ENCODE assay signal across 1 cellular context in genomic region chr21:33324311-33325221, GRCh38.
A peak's percentile ranks its signal among the peaks of the same experiment; 100 is the strongest.
TF ChIP-seq lines count a peak whose summit lies in the region.

Gene IFNAR1 (plus strand): TSS chr21:33324970. CDS start chr21:33325056, 86 bp downstream.

TF ChIP-seq in HEK293, 187 proteins besides CTCF, POLR2A, EP300 and RAD21 (continued from another document and continues in another):
- TF ChIP-seq, protein P1, sequence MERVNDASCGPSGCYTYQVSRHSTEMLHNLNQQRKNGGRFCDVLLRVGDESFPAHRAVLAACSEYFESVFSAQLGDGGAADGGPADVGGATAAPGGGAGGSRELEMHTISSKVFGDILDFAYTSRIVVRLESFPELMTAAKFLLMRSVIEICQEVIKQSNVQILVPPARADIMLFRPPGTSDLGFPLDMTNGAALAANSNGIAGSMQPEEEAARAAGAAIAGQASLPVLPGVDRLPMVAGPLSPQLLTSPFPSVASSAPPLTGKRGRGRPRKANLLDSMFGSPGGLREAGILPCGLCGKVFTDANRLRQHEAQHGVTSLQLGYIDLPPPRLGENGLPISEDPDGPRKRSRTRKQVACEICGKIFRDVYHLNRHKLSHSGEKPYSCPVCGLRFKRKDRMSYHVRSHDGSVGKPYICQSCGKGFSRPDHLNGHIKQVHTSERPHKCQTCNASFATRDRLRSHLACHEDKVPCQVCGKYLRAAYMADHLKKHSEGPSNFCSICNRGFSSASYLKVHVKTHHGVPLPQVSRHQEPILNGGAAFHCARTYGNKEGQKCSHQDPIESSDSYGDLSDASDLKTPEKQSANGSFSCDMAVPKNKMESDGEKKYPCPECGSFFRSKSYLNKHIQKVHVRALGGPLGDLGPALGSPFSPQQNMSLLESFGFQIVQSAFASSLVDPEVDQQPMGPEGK (tag by site-specific recombination; IDR thresholded peaks at IDR 0.05): peak; percentile 98; the same call in 1 of the 2 replicates
- TF ChIP-seq ZNF223 (tag by site-specific recombination; IDR thresholded peaks at IDR 0.05) (no peak), ZSCAN23 (tag by site-specific recombination; IDR thresholded peaks at IDR 0.05) (peak; percentile 72; the same call in 1 of the 2 replicates), ZNF48 (tag by site-specific recombination; IDR thresholded peaks at IDR 0.05) (no peak), ZNF626 (tag by site-specific recombination; IDR thresholded peaks at IDR 0.05) (no peak), ZNF239 (tag by site-specific recombination; IDR thresholded peaks at IDR 0.05) (peak; percentile 81; the same call in 1 of the 2 replicates), ZBTB17 (tag by site-specific recombination; IDR thresholded peaks at IDR 0.05) (peak; percentile 98), SALL2 (tag by site-specific recombination; IDR thresholded peaks at IDR 0.05; ENCODE audit: borderline replicate concordance) (no peak), ZNF155 (tag by site-specific recombination; IDR thresholded peaks at IDR 0.05) (no peak), BCL11B (tag by site-specific recombination; IDR thresholded peaks at IDR 0.05; ENCODE audit: low read depth) (0 out of 2 replicates have a peak, but pooled peaks have one; percentile 17), PRDM1 (tag by site-specific recombination; IDR thresholded peaks at IDR 0.05) (no peak; the same call in 1 of the 2 replicates), GLI4 (tag by site-specific recombination; IDR thresholded peaks at IDR 0.05) (peak; percentile 82), ZFP69B (tag by site-specific recombination; IDR thresholded peaks at IDR 0.05) (peak; percentile 40), ZNF2 (tag by site-specific recombination; IDR thresholded peaks at IDR 0.05) (peak; percentile 83), ZBTB8A (tag by site-specific recombination; IDR thresholded peaks at IDR 0.05) (peak; percentile 96), ZNF248 (tag by site-specific recombination; IDR thresholded peaks at IDR 0.05) (no peak), ZSCAN4 (tag by site-specific recombination; IDR thresholded peaks at IDR 0.05) (no peak; the same call in 1 of the 2 replicates), GLIS1 (tag by site-specific recombination; IDR thresholded peaks at IDR 0.05) (peak; percentile 81), ZNF175 (tag by site-specific recombination; IDR thresholded peaks at IDR 0.05) (no peak; the same call in 1 of the 2 replicates), SP2 (tag by site-specific recombination; IDR thresholded peaks at IDR 0.05) (peak; percentile 97), ZNF596 (tag by site-specific recombination; IDR thresholded peaks at IDR 0.05) (no peak), ZNF792 (tag by site-specific recombination; IDR thresholded peaks at IDR 0.05) (no peak), PBX3 (CRISPR knock-in tag; IDR thresholded peaks at IDR 0.05) (peak; percentile 32; the same call in 1 of the 2 replicates), ZNF501 (tag by site-specific recombination; IDR thresholded peaks at IDR 0.05) (no peak; the same call in 1 of the 2 replicates), ZNF184 (tag by site-specific recombination; IDR thresholded peaks at IDR 0.05) (no peak), ZNF132 (tag by site-specific recombination; IDR thresholded peaks at IDR 0.05; ENCODE audit: borderline replicate concordance) (no peak), ZNF302 (tag by site-specific recombination; IDR thresholded peaks at IDR 0.05; ENCODE audit: low read depth) (no peak), ZNF837 (tag by site-specific recombination; IDR thresholded peaks at IDR 0.05) (peak; percentile 75; the same call in 1 of the 2 replicates), ZNF138 (tag by site-specific recombination; IDR thresholded peaks at IDR 0.05; ENCODE audit: borderline replicate concordance) (no peak), ZNF416 (tag by site-specific recombination; IDR thresholded peaks at IDR 0.05) (no peak), ZNF214 (tag by site-specific recombination; IDR thresholded peaks at IDR 0.05; ENCODE audit: borderline replicate concordance) (no peak), ZNF558 (tag by site-specific recombination; IDR thresholded peaks at IDR 0.05) (no peak), ZNF112 (tag by site-specific recombination; IDR thresholded peaks at IDR 0.05) (no peak), ELK4 (IDR thresholded peaks at IDR 0.05; ENCODE audit: borderline replicate concordance, low read depth, low read length) (no peak), ZNF843 (tag by site-specific recombination; IDR thresholded peaks at IDR 0.05) (peak; percentile 20; the same call in 1 of the 2 replicates), ZNF335 (tag by site-specific recombination; conservative IDR thresholded peaks at IDR 0.05) (peak; percentile 96), KLF9 (tag by site-specific recombination; IDR thresholded peaks at IDR 0.05; ENCODE audit: low read depth) (peak; percentile 85), ZNF521 (tag by site-specific recombination; IDR thresholded peaks at IDR 0.05) (no peak), FEZF1 (tag by site-specific recombination; IDR thresholded peaks at IDR 0.05) (no peak), GLI2 (tag by site-specific recombination; IDR thresholded peaks at IDR 0.05; ENCODE audit: borderline replicate concordance, low read depth) (no peak), SCRT2 (tag by site-specific recombination; IDR thresholded peaks at IDR 0.05) (peak; percentile 99), ZSCAN16 (tag by site-specific recombination; IDR thresholded peaks at IDR 0.05) (0 out of 2 replicates have a peak, but pooled peaks have one; percentile 66), MEIS1 (CRISPR knock-in tag; IDR thresholded peaks at IDR 0.05; ENCODE audit: borderline replicate concordance) (no peak), SETDB1 (IDR thresholded peaks at IDR 0.05; ENCODE audit: insufficient read length, low read length) (no peak), GLIS2 (tag by site-specific recombination; IDR thresholded peaks at IDR 0.05) (peak; percentile 86), ZNF664 (tag by site-specific recombination; IDR thresholded peaks at IDR 0.05) (no peak), RBAK (tag by site-specific recombination; IDR thresholded peaks at IDR 0.05) (no peak), ZNF473 (tag by site-specific recombination; IDR thresholded peaks at IDR 0.05) (no peak), SP7 (tag by site-specific recombination; IDR thresholded peaks at IDR 0.05) (peak; percentile 91), ZNF488 (tag by site-specific recombination; IDR thresholded peaks at IDR 0.05) (no peak), ZBTB1 (tag by site-specific recombination; IDR thresholded peaks at IDR 0.05) (no peak), ZNF548 (tag by site-specific recombination; IDR thresholded peaks at IDR 0.05) (no peak), HOXC10 (CRISPR knock-in tag; IDR thresholded peaks at IDR 0.05) (no peak), ZFP3 (tag by site-specific recombination; IDR thresholded peaks at IDR 0.05; ENCODE audit: low read depth) (no peak), ZNF391 (tag by site-specific recombination; IDR thresholded peaks at IDR 0.05; ENCODE audit: borderline replicate concordance, low read depth) (0 out of 2 replicates have a peak, but pooled peaks have one; percentile 22), ZNF24 (tag by site-specific recombination; IDR thresholded peaks at IDR 0.05) (no peak; the same call in none of the 2 replicates), ZNF785 (tag by site-specific recombination; IDR thresholded peaks at IDR 0.05) (no peak)
- TF ChIP-seq, protein P2, sequence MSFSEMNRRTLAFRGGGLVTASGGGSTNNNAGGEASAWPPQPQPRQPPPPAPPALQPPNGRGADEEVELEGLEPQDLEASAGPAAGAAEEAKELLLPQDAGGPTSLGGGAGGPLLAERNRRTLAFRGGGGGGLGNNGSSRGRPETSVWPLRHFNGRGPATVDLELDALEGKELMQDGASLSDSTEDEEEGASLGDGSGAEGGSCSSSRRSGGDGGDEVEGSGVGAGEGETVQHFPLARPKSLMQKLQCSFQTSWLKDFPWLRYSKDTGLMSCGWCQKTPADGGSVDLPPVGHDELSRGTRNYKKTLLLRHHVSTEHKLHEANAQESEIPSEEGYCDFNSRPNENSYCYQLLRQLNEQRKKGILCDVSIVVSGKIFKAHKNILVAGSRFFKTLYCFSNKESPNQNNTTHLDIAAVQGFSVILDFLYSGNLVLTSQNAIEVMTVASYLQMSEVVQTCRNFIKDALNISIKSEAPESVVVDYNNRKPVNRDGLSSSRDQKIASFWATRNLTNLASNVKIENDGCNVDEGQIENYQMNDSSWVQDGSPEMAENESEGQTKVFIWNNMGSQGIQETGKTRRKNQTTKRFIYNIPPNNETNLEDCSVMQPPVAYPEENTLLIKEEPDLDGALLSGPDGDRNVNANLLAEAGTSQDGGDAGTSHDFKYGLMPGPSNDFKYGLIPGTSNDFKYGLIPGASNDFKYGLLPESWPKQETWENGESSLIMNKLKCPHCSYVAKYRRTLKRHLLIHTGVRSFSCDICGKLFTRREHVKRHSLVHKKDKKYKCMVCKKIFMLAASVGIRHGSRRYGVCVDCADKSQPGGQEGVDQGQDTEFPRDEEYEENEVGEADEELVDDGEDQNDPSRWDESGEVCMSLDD (tag by site-specific recombination; IDR thresholded peaks at IDR 0.05): peak; percentile 100
- TF ChIP-seq, protein P3, sequence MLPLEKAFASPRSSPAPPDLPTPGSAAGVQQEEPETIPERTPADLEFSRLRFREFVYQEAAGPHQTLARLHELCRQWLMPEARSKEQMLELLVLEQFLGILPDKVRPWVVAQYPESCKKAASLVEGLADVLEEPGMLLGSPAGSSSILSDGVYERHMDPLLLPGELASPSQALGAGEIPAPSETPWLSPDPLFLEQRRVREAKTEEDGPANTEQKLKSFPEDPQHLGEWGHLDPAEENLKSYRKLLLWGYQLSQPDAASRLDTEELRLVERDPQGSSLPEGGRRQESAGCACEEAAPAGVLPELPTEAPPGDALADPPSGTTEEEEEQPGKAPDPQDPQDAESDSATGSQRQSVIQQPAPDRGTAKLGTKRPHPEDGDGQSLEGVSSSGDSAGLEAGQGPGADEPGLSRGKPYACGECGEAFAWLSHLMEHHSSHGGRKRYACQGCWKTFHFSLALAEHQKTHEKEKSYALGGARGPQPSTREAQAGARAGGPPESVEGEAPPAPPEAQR (tag by site-specific recombination; IDR thresholded peaks at IDR 0.05): no peak
- TF ChIP-seq, protein P4, sequence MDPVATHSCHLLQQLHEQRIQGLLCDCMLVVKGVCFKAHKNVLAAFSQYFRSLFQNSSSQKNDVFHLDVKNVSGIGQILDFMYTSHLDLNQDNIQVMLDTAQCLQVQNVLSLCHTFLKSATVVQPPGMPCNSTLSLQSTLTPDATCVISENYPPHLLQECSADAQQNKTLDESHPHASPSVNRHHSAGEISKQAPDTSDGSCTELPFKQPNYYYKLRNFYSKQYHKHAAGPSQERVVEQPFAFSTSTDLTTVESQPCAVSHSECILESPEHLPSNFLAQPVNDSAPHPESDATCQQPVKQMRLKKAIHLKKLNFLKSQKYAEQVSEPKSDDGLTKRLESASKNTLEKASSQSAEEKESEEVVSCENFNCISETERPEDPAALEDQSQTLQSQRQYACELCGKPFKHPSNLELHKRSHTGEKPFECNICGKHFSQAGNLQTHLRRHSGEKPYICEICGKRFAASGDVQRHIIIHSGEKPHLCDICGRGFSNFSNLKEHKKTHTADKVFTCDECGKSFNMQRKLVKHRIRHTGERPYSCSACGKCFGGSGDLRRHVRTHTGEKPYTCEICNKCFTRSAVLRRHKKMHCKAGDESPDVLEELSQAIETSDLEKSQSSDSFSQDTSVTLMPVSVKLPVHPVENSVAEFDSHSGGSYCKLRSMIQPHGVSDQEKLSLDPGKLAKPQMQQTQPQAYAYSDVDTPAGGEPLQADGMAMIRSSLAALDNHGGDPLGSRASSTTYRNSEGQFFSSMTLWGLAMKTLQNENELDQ (tag by site-specific recombination; IDR thresholded peaks at IDR 0.05; ENCODE audit: low read depth): no peak
- TF ChIP-seq, protein P5, sequence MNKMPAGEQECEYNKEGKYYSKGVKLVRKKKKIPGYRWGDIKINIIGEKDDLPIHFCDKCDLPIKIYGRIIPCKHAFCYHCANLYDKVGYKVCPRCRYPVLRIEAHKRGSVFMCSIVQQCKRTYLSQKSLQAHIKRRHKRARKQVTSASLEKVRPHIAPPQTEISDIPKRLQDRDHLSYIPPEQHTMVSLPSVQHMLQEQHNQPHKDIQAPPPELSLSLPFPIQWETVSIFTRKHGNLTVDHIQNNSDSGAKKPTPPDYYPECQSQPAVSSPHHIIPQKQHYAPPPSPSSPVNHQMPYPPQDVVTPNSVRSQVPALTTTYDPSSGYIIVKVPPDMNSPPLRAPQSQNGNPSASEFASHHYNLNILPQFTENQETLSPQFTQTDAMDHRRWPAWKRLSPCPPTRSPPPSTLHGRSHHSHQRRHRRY (tag by site-specific recombination; IDR thresholded peaks at IDR 0.05): no peak
